In genomic region chr14:91184559-91184958, GRCh38 we compare ENCODE assay signal across 29 cellular contexts.
"Had no signal": no experiment of that assay in that cellular context is flagged by ENCODE, and none has a peak within 500 bp of the region (broad histone marks: within the 10 kb centered on the region; RNA-seq: fewer than 3 reads in every experiment).

No MANE protein-coding gene starts in this region.

- H3K27me3 Mint-ChIP-seq: dendritic cell treated with granulocyte-macrophage colony-stimulating factor and Interleukin-4, amounts not matched to agents 40 ng/mL and 50 ng/mL, for 4 days; naive B cell had no signal

- H3K4me3 Mint-ChIP-seq: dendritic cell treated with granulocyte-macrophage colony-stimulating factor and Interleukin-4, amounts not matched to agents 40 ng/mL and 50 ng/mL, for 4 days; endodermal cell; mesothelial cell of epicardium; naive B cell had no signal

- H3K27ac Mint-ChIP-seq: dendritic cell treated with granulocyte-macrophage colony-stimulating factor and Interleukin-4, amounts not matched to agents 40 ng/mL and 50 ng/mL, for 4 days; endodermal cell; mesothelial cell of epicardium; naive B cell had no signal

- H3K27me3 ChIP-seq: colonic mucosa, dorsolateral prefrontal cortex, esophagus squamous epithelium, gastrocnemius medialis, heart right ventricle, left lung had no signal

- H3K4me1 ChIP-seq: colonic mucosa, esophagus squamous epithelium, gastrocnemius medialis, heart right ventricle, left lung, lower lobe of right lung had no signal

- H3K27ac ChIP-seq: colonic mucosa, dorsolateral prefrontal cortex, epithelial cell of prostate, esophagus squamous epithelium, gastrocnemius medialis, heart right ventricle, left lung, lower lobe of right lung had no signal

- ATAC-seq: esophagus mucosa, gastrocnemius medialis, heart right ventricle, left cardiac atrium, left lung, left ventricle myocardium superior, lower lobe of right lung, mucosa of descending colon had no signal

- H3K9me3 Mint-ChIP-seq: dendritic cell treated with granulocyte-macrophage colony-stimulating factor and Interleukin-4, amounts not matched to agents 40 ng/mL and 50 ng/mL, for 4 days; endodermal cell; mesothelial cell of epicardium; naive B cell had no signal

- H3K4me3 ChIP-seq: colonic mucosa, dorsolateral prefrontal cortex, esophagus squamous epithelium, gastrocnemius medialis, heart right ventricle, left lung, lower lobe of right lung, mucosa of descending colon had no signal

- H3K9me3 ChIP-seq: colonic mucosa, esophagus squamous epithelium, gastrocnemius medialis, heart right ventricle, left lung, lower lobe of right lung, mucosa of descending colon had no signal

- FAIRE-seq: endometrium, islet of Langerhans, keratinocyte had no signal

- H3K4me1 Mint-ChIP-seq: endodermal cell, mesothelial cell of epicardium, naive B cell had no signal

- DNase-seq: colonic mucosa; cortex of kidney; dorsolateral prefrontal cortex; effector CD4-positive, alpha-beta T cell; effector memory CD4-positive, alpha-beta T cell; endodermal cell; erythroblast; esophagus squamous epithelium; foreskin fibroblast; foreskin melanocyte; gastrocnemius medialis; glutamatergic neuron; head of caudate nucleus; heart right ventricle; hippocampal formation; left cardiac atrium; left lung; left ventricle myocardium superior; lower lobe of right lung; mesenchymal stem cell; mucosa of descending colon; naive B cell had no signal
